Comparison of ENCODE assay signal across 16 cellular contexts in genomic region chr9:105051897-105052296, GRCh38.
DNase-seq lines count a peak whose midpoint lies in the region; ATAC-seq lines count a peak whose summit lies in the region.
"Had no signal": no experiment of that assay in that cellular context is flagged by ENCODE, and none has a peak within 500 bp of the region (broad histone marks: within the 10 kb centered on the region; RNA-seq: fewer than 3 reads in every experiment).

No MANE protein-coding gene starts in this region.

- H3K4me2 ChIP-seq in BLaER1: peak overlapping the region; percentile 81

- H4K20me1 ChIP-seq in BLaER1: no peaks in the 10 kb centered on the region

- H3K9me3 Mint-ChIP-seq in activated CD4-positive, alpha-beta memory T cell treated with anti-CD3 and anti-CD28 coated beads for 36 hours: no peaks in the 10 kb centered on the region
- no peaks in the 10 kb centered on the region for H3K9me3 Mint-ChIP-seq in activated CD4-positive, alpha-beta memory T cell treated with anti-CD3 and anti-CD28 coated beads, Interleukin-2, amount 10 ng/mL, durations not matched to agents 7 days and 5 days
- no peaks in the 10 kb centered on the region for H3K9me3 Mint-ChIP-seq in dendritic cell treated with granulocyte-macrophage colony-stimulating factor and Interleukin-4, amounts not matched to agents 40 ng/mL and 50 ng/mL, for 4 days
- H3K9me3 Mint-ChIP-seq: CD8-positive, alpha-beta T cell had no signal

- H3K36me3 Mint-ChIP-seq in activated CD4-positive, alpha-beta memory T cell treated with anti-CD3 and anti-CD28 coated beads for 36 hours: no peaks in the 10 kb centered on the region
- H3K36me3 Mint-ChIP-seq in activated CD4-positive, alpha-beta memory T cell treated with anti-CD3 and anti-CD28 coated beads, Interleukin-2, amount 10 ng/mL, durations not matched to agents 7 days and 5 days (ENCODE audit: low read depth): no peaks in the 10 kb centered on the region
- H3K36me3 Mint-ChIP-seq in dendritic cell treated with granulocyte-macrophage colony-stimulating factor and Interleukin-4, amounts not matched to agents 40 ng/mL and 50 ng/mL, for 4 days (ENCODE audit: low read depth): no peaks in the 10 kb centered on the region
- H3K36me3 Mint-ChIP-seq: CD8-positive, alpha-beta T cell had no signal

- peak overlapping the region; percentile 56; the same call in 1 of the 2 replicates for H3K27ac ChIP-seq in BLaER1
- H3K27ac ChIP-seq: Peyer's patch had no signal

- no peaks in the 10 kb centered on the region for H3K36me3 ChIP-seq in BLaER1
- H3K36me3 ChIP-seq: HAP-1, Peyer's patch had no signal

- no peak overlapping the region for H3K4me3 ChIP-seq in BLaER1
- H3K4me3 ChIP-seq in Jurkat, Clone E6-1 (ENCODE audit: low read length): no peak overlapping the region
- H3K4me3 ChIP-seq: HAP-1, Peyer's patch had no signal

- no peak overlapping the region for H3K27ac Mint-ChIP-seq in activated CD4-positive, alpha-beta memory T cell treated with anti-CD3 and anti-CD28 coated beads for 36 hours
- H3K27ac Mint-ChIP-seq in activated CD4-positive, alpha-beta memory T cell treated with anti-CD3 and anti-CD28 coated beads, Interleukin-2, amount 10 ng/mL, durations not matched to agents 7 days and 5 days: no peak overlapping the region
- H3K27ac Mint-ChIP-seq in dendritic cell treated with granulocyte-macrophage colony-stimulating factor and Interleukin-4, amounts not matched to agents 40 ng/mL and 50 ng/mL, for 4 days: peak overlapping the region; percentile 68
- H3K27ac Mint-ChIP-seq: CD8-positive, alpha-beta T cell had no signal

- H3K27me3 Mint-ChIP-seq in activated CD4-positive, alpha-beta memory T cell treated with anti-CD3 and anti-CD28 coated beads for 36 hours: no peaks in the 10 kb centered on the region
- no peaks in the 10 kb centered on the region for H3K27me3 Mint-ChIP-seq in activated CD4-positive, alpha-beta memory T cell treated with anti-CD3 and anti-CD28 coated beads, Interleukin-2, amount 10 ng/mL, durations not matched to agents 7 days and 5 days
- H3K27me3 Mint-ChIP-seq in dendritic cell treated with granulocyte-macrophage colony-stimulating factor and Interleukin-4, amounts not matched to agents 40 ng/mL and 50 ng/mL, for 4 days: no peaks in the 10 kb centered on the region

- no peak for ATAC-seq in HG02588 (IDR thresholded peaks at IDR 0.05; ENCODE audit: unreplicated experiment)
- ATAC-seq: CD8-positive, alpha-beta T cell had no signal

- H3K4me1 Mint-ChIP-seq in activated CD4-positive, alpha-beta memory T cell treated with anti-CD3 and anti-CD28 coated beads for 36 hours (ENCODE audit: low read depth): peaks cover 36% of the 10 kb centered on the region
- peaks cover 19% of the 10 kb centered on the region for H3K4me1 Mint-ChIP-seq in activated CD4-positive, alpha-beta memory T cell treated with anti-CD3 and anti-CD28 coated beads, Interleukin-2, amount 10 ng/mL, durations not matched to agents 7 days and 5 days
- H3K4me1 Mint-ChIP-seq in dendritic cell treated with granulocyte-macrophage colony-stimulating factor and Interleukin-4, amounts not matched to agents 40 ng/mL and 50 ng/mL, for 4 days (ENCODE audit: low read depth): peaks cover 39% of the 10 kb centered on the region

- DNase-seq in activated CD4-positive, alpha-beta memory T cell treated with anti-CD3 and anti-CD28 coated beads for 36 hours: peak; percentile 19
- no peak for DNase-seq in activated CD4-positive, alpha-beta memory T cell treated with anti-CD3 and anti-CD28 coated beads, Interleukin-2, amount 10 ng/mL, durations not matched to agents 7 days and 5 days
- peak; percentile 32 for DNase-seq in Jurkat, Clone E6-1 (ENCODE audit: low read depth, low spot score)
- DNase-seq in germinal center (ENCODE audit: low spot score): no peak
- no peak for DNase-seq in NCI-H2227 treated with DMSO at 0.1 percent for 48 hours (lab: John Stamatoyannopoulos, UW)
- DNase-seq: CD8-positive, alpha-beta T cell; DMS79 treated with DMSO at 0.1 percent for 48 hours; Karpas-422; NCI-H187 treated with DMSO at 0.1 percent for 48 hours; NCI-H2171; NCI-H510A treated with DMSO at 0.1 percent for 48 hours; Peyer's patch had no signal

- CTCF ChIA-PET in activated CD4-positive, alpha-beta memory T cell treated with anti-CD3 and anti-CD28 coated beads for 36 hours (lab: Charles Lee): interaction anchor here (1.0 kb wide), 1 partner anchor 125 kb away, joined by 5 read pairs; no protein-coding TSS in a partner anchor
- CTCF ChIA-PET in activated CD4-positive, alpha-beta memory T cell treated with anti-CD3 and anti-CD28 coated beads, Interleukin-2, amount 10 ng/mL, durations not matched to agents 7 days and 5 days (lab: Charles Lee): interaction anchor here (1.3 kb wide), 1 partner anchor 70 kb away, joined by 3 read pairs; no protein-coding TSS in a partner anchor

- no peak overlapping the region for H3K9ac ChIP-seq in BLaER1

- H3K27me3 ChIP-seq in BLaER1: no peaks in the 10 kb centered on the region
- H3K27me3 ChIP-seq: Peyer's patch had no signal

- H3K4me1 ChIP-seq in BLaER1: peaks cover 23% of the 10 kb centered on the region
- H3K4me1 ChIP-seq: HAP-1, Peyer's patch had no signal

- 0 out of 2 replicates have a peak, but pooled peaks cover 4% of the 10 kb centered on the region for H3K9me3 ChIP-seq in BLaER1
- H3K9me3 ChIP-seq: HAP-1, Peyer's patch had no signal

- intact Hi-C loops in activated CD4-positive, alpha-beta memory T cell treated with anti-CD3 and anti-CD28 coated beads for 36 hours (cut with micrococcal nuclease): loop anchor here (2.0 kb wide), 2 partner anchors 63 to 77 kb away; no protein-coding TSS in a partner anchor
- intact Hi-C loops in dendritic cell treated with granulocyte-macrophage colony-stimulating factor and Interleukin-4, amounts not matched to agents 40 ng/mL and 50 ng/mL, for 4 days (cut with micrococcal nuclease): loop anchor here (5.0 to 10.0 kb wide), 2 partner anchors 100 to 187 kb away; no protein-coding TSS in a partner anchor

- POLR2A ChIA-PET in activated CD4-positive, alpha-beta memory T cell treated with anti-CD3 and anti-CD28 coated beads for 36 hours (lab: Charles Lee): interaction anchor here (0.7 to 2.1 kb wide), 3 partner anchors 12 to 60 kb away, joined by 3 to 7 read pairs (median 4); no protein-coding TSS in a partner anchor
- POLR2A ChIA-PET in activated CD4-positive, alpha-beta memory T cell treated with anti-CD3 and anti-CD28 coated beads, Interleukin-2, amount 10 ng/mL, durations not matched to agents 7 days and 5 days (lab: Charles Lee): interaction anchor here (0.7 kb wide), 1 partner anchor 109 kb away, joined by 3 read pairs; no protein-coding TSS in a partner anchor

- no peak overlapping the region for H3K4me3 Mint-ChIP-seq in activated CD4-positive, alpha-beta memory T cell treated with anti-CD3 and anti-CD28 coated beads for 36 hours
- H3K4me3 Mint-ChIP-seq in activated CD4-positive, alpha-beta memory T cell treated with anti-CD3 and anti-CD28 coated beads, Interleukin-2, amount 10 ng/mL, durations not matched to agents 7 days and 5 days: no peak overlapping the region
- no peak overlapping the region for H3K4me3 Mint-ChIP-seq in dendritic cell treated with granulocyte-macrophage colony-stimulating factor and Interleukin-4, amounts not matched to agents 40 ng/mL and 50 ng/mL, for 4 days
- H3K4me3 Mint-ChIP-seq: CD8-positive, alpha-beta T cell had no signal

Comparison
In these comparisons a context has a peak if more than half of its experiments do, and no peak if none do; other contexts are left out.
1. DNase-seq: peak in activated CD4-positive, alpha-beta memory T cell treated with anti-CD3 and anti-CD28 coated beads for 36 hours (single experiment) and Jurkat, Clone E6-1 (single experiment); none in activated CD4-positive, alpha-beta memory T cell treated with anti-CD3 and anti-CD28 coated beads, Interleukin-2, amount 10 ng/mL, durations not matched to agents 7 days and 5 days (single experiment), germinal center (single experiment) and NCI-H2227 treated with DMSO at 0.1 percent for 48 hours (single experiment).